In the genomic region with DNA sequence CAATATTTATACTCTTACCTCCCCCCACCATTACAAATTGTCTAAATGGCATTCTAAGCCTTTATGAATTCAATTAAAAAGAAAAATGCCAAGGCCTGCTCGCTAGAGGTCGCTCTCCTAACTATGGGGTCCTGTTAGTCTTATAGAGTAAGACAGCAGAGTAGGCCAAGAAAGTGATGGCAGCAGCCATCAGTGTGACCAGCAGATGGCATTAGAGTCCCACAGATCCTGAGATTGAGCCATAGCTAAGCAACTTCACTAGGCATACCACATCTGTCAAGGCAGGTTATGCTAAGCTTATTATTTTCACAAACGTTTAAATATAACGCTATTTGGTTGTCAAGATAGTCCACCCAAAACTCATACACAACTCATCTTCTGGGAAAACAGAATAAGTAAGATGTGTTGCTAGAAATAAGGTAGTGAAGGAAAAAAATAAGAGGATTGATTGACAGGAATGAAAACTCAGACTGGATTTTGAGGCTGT, we compare ENCODE assay signal across 8 cellular contexts. TPM values are rescaled to one million over a fixed set of nuclear protein-coding genes. Genes with fewer than 3 reads are reported as not detected.
A peak's percentile ranks its signal among the peaks of the same experiment; 100 is the strongest.
DNase-seq lines count a peak whose midpoint lies in the region; ATAC-seq, FAIRE-seq and TF ChIP-seq lines count a peak whose summit lies in the region.

No MANE protein-coding gene starts in this region.

- no peaks in the 10 kb centered on the region for H3K9me3 ChIP-seq in SK-N-MC (ENCODE audit: low read depth, low read length)

- no peaks in the 10 kb centered on the region for H3K36me3 Mint-ChIP-seq in activated naive CD4-positive, alpha-beta T cell treated with anti-CD3 and anti-CD28 coated beads for 36 hours (ENCODE audit: low read depth)

- no peaks in the 10 kb centered on the region for H3K4me1 Mint-ChIP-seq in activated naive CD4-positive, alpha-beta T cell treated with anti-CD3 and anti-CD28 coated beads for 36 hours (ENCODE audit: low read depth)

- no peak overlapping the region for H3K4me3 Mint-ChIP-seq in activated naive CD4-positive, alpha-beta T cell treated with anti-CD3 and anti-CD28 coated beads for 36 hours

- no peak overlapping the region for H3K9ac ChIP-seq in SK-N-MC (ENCODE audit: insufficient read length)

- no peaks in the 10 kb centered on the region for H3K27me3 Mint-ChIP-seq in activated naive CD4-positive, alpha-beta T cell treated with anti-CD3 and anti-CD28 coated beads for 36 hours (ENCODE audit: low read depth)

- TF ChIP-seq POLR2A in GM12892 (IDR thresholded peaks at IDR 0.05; ENCODE audit: low read depth, low read length): no peak

- H3K9me3 Mint-ChIP-seq in activated naive CD4-positive, alpha-beta T cell treated with anti-CD3 and anti-CD28 coated beads for 36 hours: no peaks in the 10 kb centered on the region

- FAIRE-seq in GM12892 (lab: Jason Lieb, UNC): peak; percentile 93

- intact Hi-C loops in activated naive CD4-positive, alpha-beta T cell treated with anti-CD3 and anti-CD28 coated beads for 36 hours (cut with micrococcal nuclease): loop anchor here (1.0 to 10.0 kb wide), 13 partner anchors 58 to 855 kb away; a partner anchor contains a TSS

- H3K4me3 ChIP-seq in SK-N-MC: no peak overlapping the region

- ATAC-seq in HG02763 (IDR thresholded peaks at IDR 0.05; ENCODE audit: unreplicated experiment): peak; percentile 99

- CTCF ChIA-PET in activated naive CD4-positive, alpha-beta T cell treated with anti-CD3 and anti-CD28 coated beads for 36 hours (lab: Charles Lee): interaction anchor here (0.5 to 5.3 kb wide), 46 partner anchors 8 to 639 kb away, joined by 3 to 128 read pairs (median 4); no protein-coding TSS in a partner anchor

- no peaks in the 10 kb centered on the region for H3K36me3 ChIP-seq in SK-N-MC (ENCODE audit: insufficient read depth, low read length)

- DNase-seq in GM12892 (ENCODE audit: insufficient read length): peak; percentile 61
- peak; percentile 96 for DNase-seq in NCI-H1105 treated with DMSO at 0.1 percent for 48 hours (lab: John Stamatoyannopoulos, UW)
- peak; percentile 99 for DNase-seq in SK-N-MC (ENCODE audit: low read depth, low spot score)
- peak; percentile 96 for DNase-seq in activated naive CD4-positive, alpha-beta T cell treated with anti-CD3 and anti-CD28 coated beads for 36 hours
- peak; percentile 96 for DNase-seq in glomerular visceral epithelial cell (ENCODE audit: extremely low spot score)
- DNase-seq in pons (ENCODE audit: low spot score): peak; percentile 99
- DNase-seq in ureter (ENCODE audit: low spot score): peak; percentile 91

- no peak overlapping the region for H3K27ac ChIP-seq in SK-N-MC

- no peak overlapping the region for H3K27ac Mint-ChIP-seq in activated naive CD4-positive, alpha-beta T cell treated with anti-CD3 and anti-CD28 coated beads for 36 hours

RNA-seq across cellular contexts. Expression of a gene that starts 57.6 kb away (rescaled TPM):
- 17.5 TPM for polyA plus RNA-seq in GM12892 (2012; ENCODE audit: missing spikeins)
- 10 to 100 TPM; 27.2 to 28.0 TPM for total RNA-seq in activated naive CD4-positive, alpha-beta T cell treated with anti-CD3 and anti-CD28 coated beads for 36 hours
- 73.3 TPM for total RNA-seq in ureter
